Comparison of ENCODE assay signal across 28 cellular contexts in genomic region chr5:179936976-179937681, GRCh38.
"Had no signal": no experiment of that assay in that cellular context is flagged by ENCODE, and none has a peak within 500 bp of the region (broad histone marks: within the 10 kb centered on the region; RNA-seq: fewer than 3 reads in every experiment).

No MANE protein-coding gene starts in this region.

- FAIRE-seq: keratinocyte had no signal

- H3K9me3 ChIP-seq: esophagus squamous epithelium, mucosa of descending colon, neutrophil, stomach, thyroid gland, vagina had no signal

- H3K27me3 Mint-ChIP-seq: naive B cell; natural killer cell treated with Interleukin-12 subunit alpha and Interleukin-12 subunit beta and Interleukin-15 and Interleukin-18, amount 100 ng/mL, for 72 hours; progenitor cell of endocrine pancreas had no signal

- H3K36me3 ChIP-seq: esophagus squamous epithelium, neutrophil, stomach, thyroid gland, vagina had no signal

- H3K4me1 Mint-ChIP-seq: immature natural killer cell; mesothelial cell of epicardium; naive B cell; neural crest cell; stimulated activated effector memory CD8-positive, alpha-beta T cell treated with anti-CD3 and anti-CD28 coated beads, Interleukin-12 subunit alpha, Interleukin-12 subunit beta, amount 100 ng/mL, for 72 hours had no signal

- H3K36me3 Mint-ChIP-seq: natural killer cell treated with Interleukin-12 subunit alpha and Interleukin-12 subunit beta and Interleukin-15 and Interleukin-18, amount 100 ng/mL, for 72 hours; stimulated activated effector memory CD8-positive, alpha-beta T cell treated with anti-CD3 and anti-CD28 coated beads, Interleukin-12 subunit alpha, Interleukin-12 subunit beta, amount 100 ng/mL, for 72 hours had no signal

- ATAC-seq: left lobe of liver; mucosa of descending colon; natural killer cell treated with Interleukin-12 subunit alpha and Interleukin-12 subunit beta and Interleukin-15 and Interleukin-18, amount 100 ng/mL, for 72 hours; sciatic nerve; stimulated activated effector memory CD8-positive, alpha-beta T cell treated with anti-CD3 and anti-CD28 coated beads, Interleukin-12 subunit alpha, Interleukin-12 subunit beta, amount 100 ng/mL, for 72 hours had no signal

- H3K4me3 ChIP-seq: coronary artery, esophagus squamous epithelium, mucosa of descending colon, stomach, thyroid gland, vagina had no signal

- H3K9ac ChIP-seq: parathyroid adenoma had no signal

- H3K27ac Mint-ChIP-seq: mesothelial cell of epicardium; naive B cell; natural killer cell treated with Interleukin-12 subunit alpha and Interleukin-12 subunit beta and Interleukin-15 and Interleukin-18, amount 100 ng/mL, for 72 hours; progenitor cell of endocrine pancreas; stimulated activated effector memory CD8-positive, alpha-beta T cell treated with anti-CD3 and anti-CD28 coated beads, Interleukin-12 subunit alpha, Interleukin-12 subunit beta, amount 100 ng/mL, for 72 hours had no signal

- H3K27me3 ChIP-seq: esophagus squamous epithelium, neutrophil, stomach, thyroid gland, vagina had no signal

- H3K9me3 Mint-ChIP-seq: immature natural killer cell; naive B cell; natural killer cell treated with Interleukin-12 subunit alpha and Interleukin-12 subunit beta and Interleukin-15 and Interleukin-18, amount 100 ng/mL, for 72 hours; stimulated activated effector memory CD8-positive, alpha-beta T cell treated with anti-CD3 and anti-CD28 coated beads, Interleukin-12 subunit alpha, Interleukin-12 subunit beta, amount 100 ng/mL, for 72 hours had no signal

- H3K4me3 Mint-ChIP-seq: immature natural killer cell; mesothelial cell of epicardium; natural killer cell treated with Interleukin-12 subunit alpha and Interleukin-12 subunit beta and Interleukin-15 and Interleukin-18, amount 100 ng/mL, for 72 hours; neural crest cell; stimulated activated effector memory CD8-positive, alpha-beta T cell treated with anti-CD3 and anti-CD28 coated beads, Interleukin-12 subunit alpha, Interleukin-12 subunit beta, amount 100 ng/mL, for 72 hours had no signal

- H3K79me2 ChIP-seq: parathyroid adenoma had no signal

- DNase-seq: dermis blood vessel endothelial cell; effector memory CD4-positive, alpha-beta T cell; erythroblast; esophagus squamous epithelium; foreskin melanocyte; hypothalamus; immature natural killer cell; mesenchymal stem cell; mucosa of descending colon; naive B cell; stimulated activated CD4-positive, alpha-beta T cell treated with anti-CD3 and anti-CD28 coated beads, Interleukin-2, amount 100 ng/mL, for 24 hours; stimulated activated CD4-positive, alpha-beta T cell treated with anti-CD3 and anti-CD28 coated beads, Interleukin-4, amount 100 ng/mL, for 24 hours; stimulated activated naive CD4-positive, alpha-beta T cell treated with Interleukin-2 at 50 U/mL for 16 hours; stomach; thyroid gland; trophoblast cell had no signal

- H3K27ac ChIP-seq: coronary artery, esophagus squamous epithelium, neutrophil, parathyroid adenoma, stomach, thyroid gland, vagina had no signal

- H3K4me1 ChIP-seq: esophagus squamous epithelium, parathyroid adenoma, stomach, thyroid gland, vagina had no signal

- H2AFZ ChIP-seq: parathyroid adenoma had no signal
